In genomic region chr15:63604281-63604680, GRCh38 we compare ENCODE assay signal across 20 cellular contexts. TPM values are rescaled to one million over a fixed set of nuclear protein-coding genes. Genes with fewer than 3 reads are reported as not detected.
"Had no signal": no experiment of that assay in that cellular context is flagged by ENCODE, and none has a peak within 500 bp of the region (broad histone marks: within the 10 kb centered on the region; RNA-seq: fewer than 3 reads in every experiment).

No MANE protein-coding gene starts in this region.

- H3K36me3 Mint-ChIP-seq: activated naive CD8-positive, alpha-beta T cell treated with anti-CD3 and anti-CD28 coated beads for 36 hours had no signal

- DNase-seq: activated CD8-positive, alpha-beta memory T cell treated with anti-CD3 and anti-CD28 coated beads, Interleukin-2, amount 50 U/mL, for 48 hours; activated effector memory CD4-positive, alpha-beta T cell treated with anti-CD3 and anti-CD28 coated beads, Interleukin-2, amount 50 U/mL, for 16 hours; activated naive CD8-positive, alpha-beta T cell treated with anti-CD3 and anti-CD28 coated beads for 36 hours; activated T-cell treated with anti-CD3 and anti-CD28 coated beads, Interleukin-2, amount 50 U/mL, for 72 hours; body of pancreas; effector memory CD4-positive, alpha-beta T cell; heart left ventricle; kidney; left lung; psoas muscle; SJCRH30; stimulated activated naive CD8-positive, alpha-beta T cell treated with anti-CD3 and anti-CD28 coated beads, Interleukin-15, amount 100 ng/mL, for 72 hours; testis; upper lobe of left lung had no signal

- ATAC-seq: activated T-cell treated with anti-CD3 and anti-CD28 coated beads, Interleukin-2, amount 50 U/mL, for 72 hours; body of pancreas; gastroesophageal sphincter; left lung; psoas muscle; right cardiac atrium; stimulated activated naive CD8-positive, alpha-beta T cell treated with anti-CD3 and anti-CD28 coated beads, Interleukin-15, amount 100 ng/mL, for 72 hours had no signal

- H3K4me3 Mint-ChIP-seq: activated naive CD8-positive, alpha-beta T cell treated with anti-CD3 and anti-CD28 coated beads for 36 hours; activated T-cell treated with anti-CD3 and anti-CD28 coated beads, Interleukin-2, amount 50 U/mL, for 72 hours; dendritic cell treated with granulocyte-macrophage colony-stimulating factor and Interleukin-4, amounts not matched to agents 40 ng/mL and 50 ng/mL, for 4 days; mesothelial cell of epicardium; stimulated activated naive CD8-positive, alpha-beta T cell treated with anti-CD3 and anti-CD28 coated beads, Interleukin-15, amount 100 ng/mL, for 72 hours; T-helper 1 cell treated with Interleukin-12 subunit alpha and Interleukin-12 subunit beta and Interleukin-4 antibody, amounts not matched to agents 30 μg/mL and 1 μg/mL, for 36 hours had no signal

- H3K27me3 Mint-ChIP-seq: activated naive CD8-positive, alpha-beta T cell treated with anti-CD3 and anti-CD28 coated beads for 36 hours; dendritic cell treated with granulocyte-macrophage colony-stimulating factor and Interleukin-4, amounts not matched to agents 40 ng/mL and 50 ng/mL, for 4 days; stimulated activated naive CD8-positive, alpha-beta T cell treated with anti-CD3 and anti-CD28 coated beads, Interleukin-15, amount 100 ng/mL, for 72 hours had no signal

- H3K9me3 Mint-ChIP-seq: activated naive CD8-positive, alpha-beta T cell treated with anti-CD3 and anti-CD28 coated beads for 36 hours; activated T-cell treated with anti-CD3 and anti-CD28 coated beads, Interleukin-2, amount 50 U/mL, for 72 hours; dendritic cell treated with granulocyte-macrophage colony-stimulating factor and Interleukin-4, amounts not matched to agents 40 ng/mL and 50 ng/mL, for 4 days; mesothelial cell of epicardium; stimulated activated naive CD8-positive, alpha-beta T cell treated with anti-CD3 and anti-CD28 coated beads, Interleukin-15, amount 100 ng/mL, for 72 hours; T-helper 1 cell treated with Interleukin-12 subunit alpha and Interleukin-12 subunit beta and Interleukin-4 antibody, amounts not matched to agents 30 μg/mL and 1 μg/mL, for 36 hours had no signal

- H3K27ac Mint-ChIP-seq: activated naive CD8-positive, alpha-beta T cell treated with anti-CD3 and anti-CD28 coated beads for 36 hours; dendritic cell treated with granulocyte-macrophage colony-stimulating factor and Interleukin-4, amounts not matched to agents 40 ng/mL and 50 ng/mL, for 4 days; mesothelial cell of epicardium; stimulated activated naive CD8-positive, alpha-beta T cell treated with anti-CD3 and anti-CD28 coated beads, Interleukin-15, amount 100 ng/mL, for 72 hours; T-helper 1 cell treated with Interleukin-12 subunit alpha and Interleukin-12 subunit beta and Interleukin-4 antibody, amounts not matched to agents 30 μg/mL and 1 μg/mL, for 36 hours had no signal

RNA-seq across cellular contexts. Expression of gene FBXL22, which starts 7.1 kb away (rescaled TPM):
- total RNA-seq: body of pancreas, endothelial cell of umbilical vein had no signal
